Comparison of ENCODE assay signal across 8 cellular contexts in the genomic region with DNA sequence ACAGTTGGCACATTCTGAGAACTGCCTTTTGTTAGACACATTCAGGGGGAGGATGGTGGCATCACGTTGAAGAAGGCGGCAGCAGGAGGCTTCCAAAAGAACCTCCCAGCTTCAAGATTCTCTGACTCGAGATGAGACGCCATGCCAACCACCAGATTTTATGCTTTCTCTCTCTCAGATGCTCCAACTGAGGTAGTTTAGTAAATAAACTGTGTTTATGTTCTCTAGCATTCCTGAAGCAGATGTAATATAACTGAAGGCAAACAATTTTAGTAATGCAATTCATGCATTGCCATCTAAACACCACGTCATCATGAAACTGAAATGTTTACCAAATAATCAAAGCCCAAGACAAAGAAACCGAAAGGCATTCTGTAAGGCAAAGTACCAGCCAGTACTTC.
DNase-seq lines count a peak whose midpoint lies in the region; ATAC-seq, FAIRE-seq and TF ChIP-seq lines count a peak whose summit lies in the region.

No MANE protein-coding gene starts in this region.

- no peaks in the 10 kb centered on the region for H3K9me3 ChIP-seq in CD4-positive, alpha-beta T cell (ENCODE audit: control insufficient read depth, low read length)

- H3K4me3 Mint-ChIP-seq in CD4-positive, alpha-beta T cell: peak overlapping the region; percentile 86
- peak overlapping the region; percentile 67 for H3K4me3 Mint-ChIP-seq in central memory CD8-positive, alpha-beta T cell
- H3K4me3 Mint-ChIP-seq in glutamatergic neuron (ENCODE audit: unreplicated experiment): no peak overlapping the region

- peaks cover 6% of the 10 kb centered on the region for H3K9me3 Mint-ChIP-seq in CD4-positive, alpha-beta T cell
- peaks cover 7% of the 10 kb centered on the region for H3K9me3 Mint-ChIP-seq in central memory CD8-positive, alpha-beta T cell
- peaks cover 3% of the 10 kb centered on the region for H3K9me3 Mint-ChIP-seq in glutamatergic neuron (ENCODE audit: unreplicated experiment)

- no peaks in the 10 kb centered on the region for H3K27me3 Mint-ChIP-seq in CD4-positive, alpha-beta T cell
- no peaks in the 10 kb centered on the region for H3K27me3 Mint-ChIP-seq in central memory CD8-positive, alpha-beta T cell
- peaks cover 4% of the 10 kb centered on the region for H3K27me3 Mint-ChIP-seq in glutamatergic neuron (ENCODE audit: unreplicated experiment)

- CTCF ChIA-PET in CD4-positive, alpha-beta T cell (lab: Charles Lee): interaction anchor here (0.7 to 1.5 kb wide), 4 partner anchors 11 to 77 kb away, joined by 3 to 4 read pairs (median 3); no protein-coding TSS in a partner anchor

- peak overlapping the region; percentile 16 for H3K27ac ChIP-seq in CD4-positive, alpha-beta T cell (ENCODE audit: low read depth, low read length)

- FAIRE-seq in RCC 7860 (lab: Jason Lieb, UNC): no peak

- peaks cover 88% of the 10 kb centered on the region for H3K4me1 Mint-ChIP-seq in CD4-positive, alpha-beta T cell (ENCODE audit: low read depth)
- peaks cover 81% of the 10 kb centered on the region for H3K4me1 Mint-ChIP-seq in central memory CD8-positive, alpha-beta T cell
- H3K4me1 Mint-ChIP-seq in glutamatergic neuron (ENCODE audit: low read depth, unreplicated experiment): no peaks in the 10 kb centered on the region

- POLR2A ChIA-PET in CD4-positive, alpha-beta T cell (lab: Charles Lee): interaction anchor here (1.1 to 1.5 kb wide), 4 partner anchors 8 to 20 kb away, joined by 4 to 8 read pairs (median 6); no protein-coding TSS in a partner anchor

- intact Hi-C loops in CD4-positive, alpha-beta T cell (cut with DNase I, micrococcal nuclease): loop anchor here in 1 of 2 experiments (2.0 kb wide), 3 partner anchors 14 to 56 kb away; no protein-coding TSS in a partner anchor

- H3K27ac Mint-ChIP-seq in CD4-positive, alpha-beta T cell: peak overlapping the region; percentile 99
- H3K27ac Mint-ChIP-seq in central memory CD8-positive, alpha-beta T cell (ENCODE audit: low read depth): peak overlapping the region; percentile 87
- H3K27ac Mint-ChIP-seq in glutamatergic neuron (ENCODE audit: unreplicated experiment): no peak overlapping the region

- H3K27me3 ChIP-seq in CD4-positive, alpha-beta T cell (ENCODE audit: control insufficient read depth, insufficient read depth, low read length): no peaks in the 10 kb centered on the region

- peak; percentile 71 for ATAC-seq in CD4-positive, alpha-beta T cell (ENCODE audit: poor library complexity)
- ATAC-seq in GM19023 (IDR thresholded peaks at IDR 0.05; ENCODE audit: unreplicated experiment) (peak; percentile 60), HG03571 (IDR thresholded peaks at IDR 0.05; ENCODE audit: unreplicated experiment) (peak; percentile 51), GM21526 (IDR thresholded peaks at IDR 0.05; ENCODE audit: low FRiP score, unreplicated experiment) (no peak)
- ATAC-seq in central memory CD8-positive, alpha-beta T cell (replicated peaks; ENCODE audit: extremely low read depth, poor library complexity, severe bottlenecking): peak; percentile 59

- DNase-seq in CD4-positive, alpha-beta T cell: peak in 3 of 10 experiments; percentile 16 to 31 (median 19)
- no peak for DNase-seq in central memory CD8-positive, alpha-beta T cell (ENCODE audit: low spot score in 2 of 2)
- DNase-seq in stimulated activated CD4-positive, alpha-beta T cell treated with anti-CD3 and anti-CD28 coated beads, Interleukin-2, amount 100 ng/mL, for 48 hours: no peak
- DNase-seq in RCC 7860 (ENCODE audit: low spot score) (no peak), glutamatergic neuron (no peak)

- no peak for TF ChIP-seq CTCF in CD4-positive, alpha-beta T cell (IDR thresholded peaks at IDR 0.05)
- TF ChIP-seq CTCF in glutamatergic neuron (IDR thresholded peaks at IDR 0.05; ENCODE audit: partially characterized antibody, unreplicated experiment): no peak

- H3K36me3 Mint-ChIP-seq in CD4-positive, alpha-beta T cell (ENCODE audit: low read depth): peaks cover 15% of the 10 kb centered on the region
- H3K36me3 Mint-ChIP-seq in central memory CD8-positive, alpha-beta T cell (ENCODE audit: insufficient read depth): peaks cover 11% of the 10 kb centered on the region
- peaks cover 6% of the 10 kb centered on the region for H3K36me3 Mint-ChIP-seq in glutamatergic neuron (ENCODE audit: unreplicated experiment)
